In genomic region chr5:169760229-169760628, GRCh38 we compare ENCODE assay signal across 33 cellular contexts.
"Had no signal": no experiment of that assay in that cellular context is flagged by ENCODE, and none has a peak within 500 bp of the region (broad histone marks: within the 10 kb centered on the region; RNA-seq: fewer than 3 reads in every experiment).

No MANE protein-coding gene starts in this region.

- H3K27ac ChIP-seq: KMS-11 had no signal

- H3K36me3 ChIP-seq: MG63 had no signal

- H3K9me3 ChIP-seq: MG63 had no signal

- H3K27me3 ChIP-seq: MG63 had no signal

- DNase-seq: Kasumi-1, KG1, MG63, MM.1S, MV-4-11, NCI-H1048, NCI-H1092, NCI-H1092 treated with DMSO at 0.1 percent for 48 hours, NCI-H1105, NCI-H1105 treated with DMSO at 0.1 percent for 48 hours, NCI-H1417, NCI-H1417 treated with DMSO at 0.1 percent for 48 hours, NCI-H1436, NCI-H1436 treated with DMSO at 0.1 percent for 48 hours, NCI-H1694, NCI-H1694 treated with DMSO at 0.1 percent for 48 hours, NCI-H187, NCI-H187 treated with DMSO at 0.1 percent for 48 hours, NCI-H1930, NCI-H2029, NCI-H2029 treated with DMSO at 0.1 percent for 48 hours, NCI-H2081, NCI-H2081 treated with DMSO at 0.1 percent for 48 hours, NCI-H2107, NCI-H2171, NCI-H2171 treated with DMSO at 0.1 percent for 48 hours, NCI-H2227 treated with DMSO at 0.1 percent for 48 hours, NCI-H226, NCI-H345, NCI-H446, NCI-H446 treated with DMSO at 0.1 percent for 48 hours, NCI-H510A had no signal

- H3K9ac ChIP-seq: KMS-11 had no signal

- H3K4me2 ChIP-seq: KMS-11 had no signal

- H3K4me3 ChIP-seq: MG63 had no signal
